ENCODE assay signal across 11 cellular contexts in genomic region chr1:183139281-183139942, GRCh38. TPM values are rescaled to one million over a fixed set of nuclear protein-coding genes. Genes with fewer than 3 reads are reported as not detected.
A peak's percentile ranks its signal among the peaks of the same experiment; 100 is the strongest.
DNase-seq lines count a peak whose midpoint lies in the region; ATAC-seq and TF ChIP-seq lines count a peak whose summit lies in the region.
"Had no signal": no experiment of that assay in that cellular context is flagged by ENCODE, and none has a peak within 500 bp of the region (broad histone marks: within the 10 kb centered on the region; RNA-seq: fewer than 3 reads in every experiment).

No MANE protein-coding gene starts in this region.

- ATAC-seq in HG03135 (IDR thresholded peaks at IDR 0.05; ENCODE audit: unreplicated experiment): no peak

- intact Hi-C loops in esophagus muscularis mucosa (cut with DNase I): loop anchor here (5.0 kb wide), 1 partner anchor 177 kb away; no protein-coding TSS in a partner anchor

- H3K27me3 ChIP-seq in esophagus muscularis mucosa: no peaks in the 10 kb centered on the region

- WGBS in esophagus muscularis mucosa: 78% methylated on average over 4 of the region's 4 CpGs

- H3K4me1 ChIP-seq in esophagus muscularis mucosa: peaks cover 30 to 80% (median 78%) of the 10 kb centered on the region in 4 donors

- no peak overlapping the region for H3K4me3 ChIP-seq in esophagus muscularis mucosa

- peak; percentile 55 for DNase-seq in GM03348 (ENCODE audit: low spot score)
- no peak for DNase-seq in esophagus muscularis mucosa (ENCODE audit: extremely low spot score)
- peak; percentile 87 for DNase-seq in pulmonary artery endothelial cell (ENCODE audit: low read depth, low spot score)
- DNase-seq in NCI-H2107 treated with DMSO at 0.1 percent for 48 hours (lab: John Stamatoyannopoulos, UW; ENCODE audit: unreplicated experiment): no peak
- DNase-seq in NCI-H1105 (lab: John Stamatoyannopoulos, UW): no peak
- DNase-seq in NCI-H2029 (lab: John Stamatoyannopoulos, UW): no peak
- DNase-seq: amniotic stem cell, left cardiac atrium, NCI-H510A had no signal

- H3K36me3 ChIP-seq in esophagus muscularis mucosa: peaks cover 28 to 89% (median 53%) of the 10 kb centered on the region in 4 donors

- TF ChIP-seq POLR2A in esophagus muscularis mucosa (IDR thresholded peaks at IDR 0.05; ENCODE audit: low read depth): no peak

- no peak for TF ChIP-seq CTCF in esophagus muscularis mucosa (IDR thresholded peaks at IDR 0.05)

- no peaks in the 10 kb centered on the region for H3K9me3 ChIP-seq in esophagus muscularis mucosa

- H3K27ac ChIP-seq in esophagus muscularis mucosa (replicated peaks in 1 of 4): peak overlapping the region; percentile 78 to 81 (median 80)

- no peak for TF ChIP-seq EP300 in esophagus muscularis mucosa (IDR thresholded peaks at IDR 0.05)

TF ChIP-seq in PFSK-1, 5 proteins besides CTCF, POLR2A, EP300 and RAD21:
- TF ChIP-seq REST (IDR thresholded peaks at IDR 0.05; ENCODE audit: insufficient read depth in 1 of 2, low read depth in 2 of 2, low read length in 2 of 2) (no peak), FOXP2 (optimal IDR thresholded peaks at IDR 0.05; ENCODE audit: borderline replicate concordance, extremely low read depth, extremely low read length, insufficient read depth) (no peak), POLR2AphosphoS5 (IDR thresholded peaks at IDR 0.05; ENCODE audit: low read depth, low read length) (peak; percentile 30; the same call in 1 of the 2 replicates), SIN3A (IDR thresholded peaks at IDR 0.05; ENCODE audit: borderline replicate concordance, insufficient read depth, low read length) (no peak), TAF1 (IDR thresholded peaks at IDR 0.05; ENCODE audit: borderline replicate concordance, insufficient read depth, low read length) (no peak)
TF ChIP-seq in PFSK-1: peak in this region for 1.

RNA-seq across cellular contexts. Expression of gene LAMC2, which starts 46.7 kb away (rescaled TPM):
- not detected for polyA plus RNA-seq in PFSK-1 (2012; ENCODE audit: insufficient read length, low read depth)
- 10 to 100 TPM; 11.2 to 32.6 (median 14.9) TPM for total RNA-seq in esophagus muscularis mucosa
- total RNA-seq in pulmonary artery endothelial cell: 13.0 and 24.1 TPM in 2 replicates

Comparison
In these comparisons a context has a peak if more than half of its experiments do, and no peak if none do; other contexts are left out.
1. DNase-seq: peak in GM03348 (single experiment) and pulmonary artery endothelial cell (single experiment); none in esophagus muscularis mucosa (single experiment), NCI-H2107 treated with DMSO at 0.1 percent for 48 hours (single experiment), NCI-H1105 (single experiment) and NCI-H2029 (single experiment).